Comparison of ENCODE assay signal across 8 cellular contexts in genomic region chr14:21070083-21070609, GRCh38. TPM values are rescaled to one million over a fixed set of nuclear protein-coding genes. Genes with fewer than 3 reads are reported as not detected.
A peak's percentile ranks its signal among the peaks of the same experiment; 100 is the strongest.
DNase-seq lines count a peak whose midpoint lies in the region; ATAC-seq, FAIRE-seq and TF ChIP-seq lines count a peak whose summit lies in the region.

Gene ARHGEF40, plus strand, starts transcription at chr14:21070304. Its CDS starts 93 bp downstream, at chr14:21070397.

- no peak for FAIRE-seq in RCC 7860 (lab: Jason Lieb, UNC)

- H3K4me2 ChIP-seq in smooth muscle cell = peak within 1 kb of the TSS; percentile 99

- H3K4me1 ChIP-seq in colonic mucosa = peaks cover 14% of the 10 kb centered on the region
- H3K4me1 ChIP-seq in smooth muscle cell (ENCODE audit: low read depth) = peaks cover 25% of the 10 kb centered on the region

- H2AFZ ChIP-seq in smooth muscle cell (ENCODE audit: low read depth) = peak within 1 kb of the TSS; percentile 84

- peaks cover 28% of the 10 kb centered on the region for H3K79me2 ChIP-seq in smooth muscle cell (ENCODE audit: low read depth)

- POLR2A ChIA-PET in AG04450 (lab: Yijun Ruan, JAX) = interaction anchor here (0.7 to 3.0 kb wide), 6 partner anchors 8 to 82 kb away, joined by 3 to 40 read pairs (median 8); no protein-coding TSS in a partner anchor

- peak; percentile 27 for ATAC-seq in GM19023 (IDR thresholded peaks at IDR 0.05; ENCODE audit: unreplicated experiment)

- H4K20me1 ChIP-seq in smooth muscle cell (ENCODE audit: low read depth) = peaks cover 21% of the 10 kb centered on the region

- under 1% methylated on average over 31 of the region's 63 CpGs for WGBS in smooth muscle cell (ENCODE audit: low lambda C conversion rate)

- H3K27ac ChIP-seq in AG04450 (ENCODE audit: low read depth, low read length) = peak within 1 kb of the TSS; percentile 95
- H3K27ac ChIP-seq in colonic mucosa = peak within 1 kb of the TSS; percentile 90
- peak within 1 kb of the TSS; percentile 93 for H3K27ac ChIP-seq in smooth muscle cell (ENCODE audit: low read depth)

- H3K36me3 ChIP-seq in colonic mucosa = peaks cover 4% of the 10 kb centered on the region
- no peaks in the 10 kb centered on the region for H3K36me3 ChIP-seq in smooth muscle cell (ENCODE audit: low read depth)

- H3K9me3 ChIP-seq in AG04450 (ENCODE audit: control insufficient read depth, insufficient read depth, low read length) (no peaks in the 10 kb centered on the region; the same call in 1 of the 2 replicates), colonic mucosa (no peaks in the 10 kb centered on the region), smooth muscle cell (replicated peaks; ENCODE audit: low read depth) (no peaks in the 10 kb centered on the region)

- H3K9ac ChIP-seq in colonic mucosa (ENCODE audit: low read depth in 2 of 2, low read length in 2 of 2) = peak within 1 kb of the TSS; percentile 91 to 99
- H3K9ac ChIP-seq in smooth muscle cell (ENCODE audit: low read depth) = peak within 1 kb of the TSS; percentile 91

- CTCF ChIA-PET in AG04450 (lab: Charles Lee) = interaction anchor here (0.6 to 9.0 kb wide), 9 partner anchors 8 to 379 kb away, joined by 3 to 128 read pairs (median 28); no protein-coding TSS in a partner anchor

- TF ChIP-seq CTCF in AG04450 (IDR thresholded peaks at IDR 0.05; ENCODE audit: low read depth, low read length) (no peak), colonic mucosa (IDR thresholded peaks at IDR 0.05) (no peak), smooth muscle cell (IDR thresholded peaks at IDR 0.05; ENCODE audit: borderline replicate concordance, insufficient read depth, poor library complexity, severe bottlenecking) (no peak)

- H3F3A ChIP-seq in smooth muscle cell (ENCODE audit: low read depth) = peaks cover 22% of the 10 kb centered on the region

- H3K4me3 ChIP-seq in AG04450 (ENCODE audit: low read depth, low read length) (peak within 1 kb of the TSS; percentile 82), colonic mucosa (peak within 1 kb of the TSS; percentile 68), smooth muscle cell (peak within 1 kb of the TSS; percentile 88)

- intact Hi-C loops in colonic mucosa (cut with DNase I) = no loop called here

- H3K27me3 ChIP-seq in AG04450 (ENCODE audit: control insufficient read depth, insufficient read depth, low read length) = no peaks in the 10 kb centered on the region
- no peaks in the 10 kb centered on the region for H3K27me3 ChIP-seq in colonic mucosa
- H3K27me3 ChIP-seq in smooth muscle cell (ENCODE audit: low read depth) = no peaks in the 10 kb centered on the region

- no peak for DNase-seq in AG04450 (ENCODE audit: low read depth, low spot score)
- peak; percentile 50 for DNase-seq in RPMI8226
- peak; percentile 74 for DNase-seq in colonic mucosa
- DNase-seq in kidney tubule cell (ENCODE audit: low spot score) = peak; percentile 60
- peak; percentile 65 for DNase-seq in smooth muscle cell (lab: John Stamatoyannopoulos, UW; ENCODE audit: unreplicated experiment)
- no peak for DNase-seq in RCC 7860 (ENCODE audit: low spot score)
- no peak for DNase-seq in activated gamma-delta T cell treated with Interleukin-2 at 50 U/mL for 16 hours

RNA-seq across cellular contexts. Expression of gene ARHGEF40, which starts in this region (rescaled TPM):
- polyA plus RNA-seq in AG04450 (2011; rRNA removed) (40.7 and 52.2 TPM in 2 replicates), smooth muscle cell (67.8 and 73.5 TPM in 2 replicates)
- 58.3 and 66.3 TPM in 2 replicates for polyA minus RNA-seq in AG04450 (2011; rRNA and poly(A)+ RNA removed)
- total RNA-seq in colonic mucosa (10 to 100 TPM; 49.5 to 66.9 TPM), smooth muscle cell (53.1 and 74.4 TPM in 2 replicates)

Comparison
In these comparisons a context has a peak if more than half of its experiments do, and no peak if none do; other contexts are left out.
1. DNase-seq: peak in RPMI8226 (single experiment), colonic mucosa (single experiment), kidney tubule cell (single experiment) and smooth muscle cell (single experiment); none in AG04450 (single experiment), RCC 7860 (single experiment) and activated gamma-delta T cell treated with Interleukin-2 at 50 U/mL for 16 hours (single experiment).
2. Peak in every context shown above with its lines, with median percentiles within 50 percentile points of each other: H3K27ac ChIP-seq and H3K4me3 ChIP-seq.